Comparison of ENCODE assay signal across 7 cellular contexts in the genomic region with DNA sequence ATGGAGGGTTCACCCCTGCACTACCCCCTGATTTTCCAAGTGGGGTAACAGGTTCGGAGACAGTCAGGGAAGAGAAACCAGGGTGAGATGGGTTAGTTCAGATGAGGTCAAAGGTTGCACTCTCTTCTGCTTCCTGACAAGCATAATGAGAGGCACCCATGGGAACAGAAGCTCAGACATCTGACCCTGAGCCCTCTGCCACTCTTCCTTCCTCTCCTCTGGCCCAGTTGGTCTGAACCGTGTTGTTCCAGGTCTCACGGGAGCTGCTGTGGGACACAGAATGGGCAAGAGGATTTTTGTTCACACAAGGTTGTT. TPM values are rescaled to one million over a fixed set of nuclear protein-coding genes. Genes with fewer than 3 reads are reported as not detected.
DNase-seq lines count a peak whose midpoint lies in the region; ATAC-seq and TF ChIP-seq lines count a peak whose summit lies in the region.

No MANE protein-coding gene starts in this region.

- TF ChIP-seq CTCF in HCT116 (IDR thresholded peaks at IDR 0.05 in 2 of 3, conservative IDR thresholded peaks at IDR 0.05 in 1 of 3; ENCODE audit: borderline replicate concordance in 1 of 3, insufficient read depth in 1 of 3, low read depth in 2 of 3, low read length in 2 of 3) = no peak

- no TSS peak for BruUV-seq in HCT116 (replicated peaks; lab: Mats Ljungman, UMichigan)

- H3K36me3 Mint-ChIP-seq in activated CD4-positive, alpha-beta memory T cell treated with anti-CD3 and anti-CD28 coated beads, Interleukin-2, amount 10 ng/mL, durations not matched to agents 7 days and 5 days (ENCODE audit: low read depth) = peaks cover 5% of the 10 kb centered on the region
- peaks cover 16% of the 10 kb centered on the region for H3K36me3 Mint-ChIP-seq in stimulated activated effector memory CD8-positive, alpha-beta T cell treated with anti-CD3 and anti-CD28 coated beads, Interleukin-12 subunit alpha, Interleukin-12 subunit beta, amount 100 ng/mL, for 72 hours

- H3K4me1 ChIP-seq in HCT116 (ENCODE audit: control insufficient read depth in 1 of 2, insufficient read depth in 2 of 2, low read length in 2 of 2) (peaks cover 47 to 60% of the 10 kb centered on the region in 2 experiments), right cardiac atrium (ENCODE audit: control insufficient read depth, insufficient read depth, low read length) (peaks cover 18% of the 10 kb centered on the region)

- 43% methylated on average over 3 of the region's 3 CpGs for WGBS in right cardiac atrium

- no peak for TF ChIP-seq RAD21 in HCT116 (IDR thresholded peaks at IDR 0.05; ENCODE audit: low read depth)

- H3K27me3 Mint-ChIP-seq in activated CD4-positive, alpha-beta memory T cell treated with anti-CD3 and anti-CD28 coated beads, Interleukin-2, amount 10 ng/mL, durations not matched to agents 7 days and 5 days = no peaks in the 10 kb centered on the region

- DNase-seq in HCT116 (ENCODE audit: low read depth, low spot score) = no peak
- no peak for DNase-seq in activated CD4-positive, alpha-beta memory T cell treated with anti-CD3 and anti-CD28 coated beads, Interleukin-2, amount 10 ng/mL, durations not matched to agents 7 days and 5 days
- no peak for DNase-seq in right cardiac atrium
- DNase-seq in stimulated activated effector memory CD8-positive, alpha-beta T cell treated with anti-CD3 and anti-CD28 coated beads, Interleukin-12 subunit alpha, Interleukin-12 subunit beta, amount 100 ng/mL, for 72 hours (ENCODE audit: low spot score in 2 of 2) = no peak
- no peak for DNase-seq in NCI-H2081 treated with DMSO at 0.1 percent for 48 hours (lab: John Stamatoyannopoulos, UW)
- no peak for DNase-seq in foreskin melanocyte
- DNase-seq in occipital lobe (lab: John Stamatoyannopoulos, UW) = no peak

- no peak overlapping the region for H3K4me3 Mint-ChIP-seq in activated CD4-positive, alpha-beta memory T cell treated with anti-CD3 and anti-CD28 coated beads, Interleukin-2, amount 10 ng/mL, durations not matched to agents 7 days and 5 days
- H3K4me3 Mint-ChIP-seq in stimulated activated effector memory CD8-positive, alpha-beta T cell treated with anti-CD3 and anti-CD28 coated beads, Interleukin-12 subunit alpha, Interleukin-12 subunit beta, amount 100 ng/mL, for 72 hours = no peak overlapping the region

- no peaks in the 10 kb centered on the region for H3K79me2 ChIP-seq in HCT116 (ENCODE audit: insufficient read depth, low read length)

- H3K4me2 ChIP-seq in HCT116 (ENCODE audit: low read length) = peak overlapping the region; percentile 33

- no peaks in the 10 kb centered on the region for H3K9me3 ChIP-seq in HCT116 (ENCODE audit: control insufficient read depth in 1 of 2, insufficient read depth in 1 of 2, low read depth in 1 of 2, low read length in 2 of 2)
- no peaks in the 10 kb centered on the region for H3K9me3 ChIP-seq in right cardiac atrium (ENCODE audit: control insufficient read depth, low read length)

- H3K36me3 ChIP-seq in HCT116 (ENCODE audit: control insufficient read depth in 1 of 2, insufficient read depth in 2 of 2, low read length in 2 of 2) = no peaks in the 10 kb centered on the region

- H3K27ac Mint-ChIP-seq in activated CD4-positive, alpha-beta memory T cell treated with anti-CD3 and anti-CD28 coated beads, Interleukin-2, amount 10 ng/mL, durations not matched to agents 7 days and 5 days = peak overlapping the region; percentile 57
- H3K27ac Mint-ChIP-seq in stimulated activated effector memory CD8-positive, alpha-beta T cell treated with anti-CD3 and anti-CD28 coated beads, Interleukin-12 subunit alpha, Interleukin-12 subunit beta, amount 100 ng/mL, for 72 hours = peak overlapping the region; percentile 83

- H3K27ac ChIP-seq in HCT116 (ENCODE audit: low read depth, low read length) (no peak overlapping the region), right cardiac atrium (ENCODE audit: low read length) (peak overlapping the region; percentile 95)

- POLR2A ChIA-PET in HCT116 (lab: Charles Lee) = interaction anchor here (1.0 to 9.7 kb wide), 7 partner anchors 8 to 40 kb away, joined by 3 to 221 read pairs (median 8); partner anchors contain the start of gene DDIT4
- POLR2A ChIA-PET in activated CD4-positive, alpha-beta memory T cell treated with anti-CD3 and anti-CD28 coated beads, Interleukin-2, amount 10 ng/mL, durations not matched to agents 7 days and 5 days (lab: Charles Lee) = interaction anchor here (0.8 to 14.4 kb wide), 5 partner anchors 15 to 68 kb away, joined by 4 to 448 read pairs (median 32); partner anchors contain the start of gene DDIT4

- no peaks in the 10 kb centered on the region for H4K20me1 ChIP-seq in HCT116 (ENCODE audit: insufficient read depth)

- H3K9me2 ChIP-seq in HCT116 (ENCODE audit: insufficient read depth) = no peaks in the 10 kb centered on the region

- ATAC-seq in HCT116 = no peak
- ATAC-seq in right cardiac atrium = no peak
- no peak for ATAC-seq in stimulated activated effector memory CD8-positive, alpha-beta T cell treated with anti-CD3 and anti-CD28 coated beads, Interleukin-12 subunit alpha, Interleukin-12 subunit beta, amount 100 ng/mL, for 72 hours

- CTCF ChIA-PET in HCT116 (lab: Charles Lee) = interaction anchor here (0.7 kb wide), 1 partner anchor 38 kb away, joined by 3 read pairs; no protein-coding TSS in a partner anchor
- CTCF ChIA-PET in activated CD4-positive, alpha-beta memory T cell treated with anti-CD3 and anti-CD28 coated beads, Interleukin-2, amount 10 ng/mL, durations not matched to agents 7 days and 5 days (lab: Charles Lee) = interaction anchor here (1.0 to 1.3 kb wide), 3 partner anchors 15 to 420 kb away, joined by 3 read pairs; no protein-coding TSS in a partner anchor

- peaks cover 56% of the 10 kb centered on the region for H3K4me1 Mint-ChIP-seq in activated CD4-positive, alpha-beta memory T cell treated with anti-CD3 and anti-CD28 coated beads, Interleukin-2, amount 10 ng/mL, durations not matched to agents 7 days and 5 days
- peaks cover 58% of the 10 kb centered on the region for H3K4me1 Mint-ChIP-seq in stimulated activated effector memory CD8-positive, alpha-beta T cell treated with anti-CD3 and anti-CD28 coated beads, Interleukin-12 subunit alpha, Interleukin-12 subunit beta, amount 100 ng/mL, for 72 hours

- no peak overlapping the region for H3K9ac ChIP-seq in HCT116 (ENCODE audit: low read length)

- H3K27me3 ChIP-seq in HCT116 (ENCODE audit: insufficient read depth, low read length) = no peaks in the 10 kb centered on the region
- H3K27me3 ChIP-seq in right cardiac atrium (ENCODE audit: control insufficient read depth, insufficient read depth) = no peaks in the 10 kb centered on the region

- RAD21 ChIA-PET in HCT116 (lab: Charles Lee; ENCODE audit: low non-redundant PET in 1 of 2, low total read pairs in 2 of 2, uncharacterized antibody in 2 of 2, unreplicated experiment in 2 of 2) = interaction anchor here in 1 of 2 experiments (0.7 to 1.0 kb wide), 2 partner anchors 14 to 19 kb away, joined by 3 to 4 read pairs; no protein-coding TSS in a partner anchor

- H2AFZ ChIP-seq in HCT116 (ENCODE audit: low read depth, low read length, poor library complexity, severe bottlenecking) = no peak overlapping the region

- H3K4me3 ChIP-seq in HCT116 (replicated peaks in 1 of 2; ENCODE audit: low read depth in 1 of 2, low read length in 2 of 2) (no peak overlapping the region), right cardiac atrium (ENCODE audit: low read length) (no peak overlapping the region)

- intact Hi-C loops in HCT116 (cut with micrococcal nuclease) = no loop called here
- intact Hi-C loops in right cardiac atrium (cut with DNase I) = no loop called here

- TF ChIP-seq POLR2A in HCT116 (IDR thresholded peaks at IDR 0.05; ENCODE audit: borderline replicate concordance, extremely low read depth, insufficient read depth, insufficient read length) = no peak

- H3K9me3 Mint-ChIP-seq in activated CD4-positive, alpha-beta memory T cell treated with anti-CD3 and anti-CD28 coated beads, Interleukin-2, amount 10 ng/mL, durations not matched to agents 7 days and 5 days = no peaks in the 10 kb centered on the region
- H3K9me3 Mint-ChIP-seq in stimulated activated effector memory CD8-positive, alpha-beta T cell treated with anti-CD3 and anti-CD28 coated beads, Interleukin-12 subunit alpha, Interleukin-12 subunit beta, amount 100 ng/mL, for 72 hours = no peaks in the 10 kb centered on the region

TF ChIP-seq in HCT116, 20 proteins besides CTCF, POLR2A, EP300 and RAD21 (continues in another document):
- TF ChIP-seq, protein P1, sequence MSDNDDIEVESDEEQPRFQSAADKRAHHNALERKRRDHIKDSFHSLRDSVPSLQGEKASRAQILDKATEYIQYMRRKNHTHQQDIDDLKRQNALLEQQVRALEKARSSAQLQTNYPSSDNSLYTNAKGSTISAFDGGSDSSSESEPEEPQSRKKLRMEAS (IDR thresholded peaks at IDR 0.05) = no peak
- TF ChIP-seq EGR1 (IDR thresholded peaks at IDR 0.05; ENCODE audit: low read depth) (no peak), CBX3 (IDR thresholded peaks at IDR 0.05; ENCODE audit: low read depth) (no peak), SP1 (IDR thresholded peaks at IDR 0.05; ENCODE audit: low read depth) (no peak)
- TF ChIP-seq, protein P2, sequence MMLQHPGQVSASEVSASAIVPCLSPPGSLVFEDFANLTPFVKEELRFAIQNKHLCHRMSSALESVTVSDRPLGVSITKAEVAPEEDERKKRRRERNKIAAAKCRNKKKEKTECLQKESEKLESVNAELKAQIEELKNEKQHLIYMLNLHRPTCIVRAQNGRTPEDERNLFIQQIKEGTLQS (IDR thresholded peaks at IDR 0.05) = no peak

RNA-seq across cellular contexts. Expression of gene DNAJB12, which starts 38.4 kb away (rescaled TPM):
- total RNA-seq in HCT116 (2021; ENCODE audit: unreplicated experiment) (25.8 TPM), right cardiac atrium (10 to 100 TPM; 26.9 to 35.0 (median 30.9) TPM), occipital lobe (12.2 TPM)
- polyA plus RNA-seq in HCT116 (2012) = 19.8 and 23.4 TPM in 2 replicates
- total RNA-seq in activated CD4-positive, alpha-beta memory T cell treated with anti-CD3 and anti-CD28 coated beads, Interleukin-2, amount 10 ng/mL, durations not matched to agents 7 days and 5 days = 10 to 100 TPM; 23.8 to 26.7 TPM
- polyA plus RNA-seq in right cardiac atrium = 25.8 TPM

RNA-seq across cellular contexts. Expression of gene DDIT4, which starts 42.6 kb away (rescaled TPM):
- total RNA-seq in HCT116 (2021; ENCODE audit: unreplicated experiment) (462 TPM), right cardiac atrium (100 to 1,000 TPM in 1 of 4 donors, 10 to 100 TPM in 3; 33.0 to 113 (median 76.5) TPM), occipital lobe (30.6 TPM)
- 1,030 and 1,103 TPM in 2 replicates for polyA plus RNA-seq in HCT116 (2012)
- 100 to 1,000 TPM; 475 to 481 TPM for total RNA-seq in activated CD4-positive, alpha-beta memory T cell treated with anti-CD3 and anti-CD28 coated beads, Interleukin-2, amount 10 ng/mL, durations not matched to agents 7 days and 5 days
- polyA plus RNA-seq in right cardiac atrium = 53.6 TPM
